ENCODE assay signal across 2 cellular contexts in the genomic region with DNA sequence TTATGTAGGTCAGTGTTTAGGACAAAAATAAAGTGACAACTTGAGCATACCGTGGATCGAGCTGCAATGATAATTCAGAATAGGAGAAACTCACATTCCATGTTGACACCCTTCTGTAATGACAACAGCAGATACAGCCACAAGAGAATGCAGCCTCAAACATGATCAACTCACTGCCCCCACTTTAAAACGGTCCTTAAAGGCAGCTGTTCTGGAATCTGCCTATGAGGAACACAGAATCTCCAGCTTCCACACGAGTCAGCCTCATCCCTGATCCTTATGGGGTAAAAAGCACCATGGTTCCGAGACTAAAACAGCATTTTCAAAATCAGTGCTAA.
TF ChIP-seq lines count a peak whose summit lies in the region.

No MANE protein-coding gene starts in this region.

TF ChIP-seq in SK-N-SH, 30 proteins besides CTCF, POLR2A, EP300 and RAD21 (continued from another document):
- TF ChIP-seq TAF1 (IDR thresholded peaks at IDR 0.05; ENCODE audit: borderline replicate concordance, low read depth, low read length) (no peak), TEAD4 (IDR thresholded peaks at IDR 0.05; ENCODE audit: borderline replicate concordance, insufficient read depth) (no peak), GABPA (IDR thresholded peaks at IDR 0.05; ENCODE audit: low read depth) (no peak)

TF ChIP-seq in SK-N-SH treated with all-trans-retinoic acid at 6 μM for 48 hours, 23 proteins besides CTCF, POLR2A, EP300 and RAD21 (continued from another document):
- TF ChIP-seq, protein P1, sequence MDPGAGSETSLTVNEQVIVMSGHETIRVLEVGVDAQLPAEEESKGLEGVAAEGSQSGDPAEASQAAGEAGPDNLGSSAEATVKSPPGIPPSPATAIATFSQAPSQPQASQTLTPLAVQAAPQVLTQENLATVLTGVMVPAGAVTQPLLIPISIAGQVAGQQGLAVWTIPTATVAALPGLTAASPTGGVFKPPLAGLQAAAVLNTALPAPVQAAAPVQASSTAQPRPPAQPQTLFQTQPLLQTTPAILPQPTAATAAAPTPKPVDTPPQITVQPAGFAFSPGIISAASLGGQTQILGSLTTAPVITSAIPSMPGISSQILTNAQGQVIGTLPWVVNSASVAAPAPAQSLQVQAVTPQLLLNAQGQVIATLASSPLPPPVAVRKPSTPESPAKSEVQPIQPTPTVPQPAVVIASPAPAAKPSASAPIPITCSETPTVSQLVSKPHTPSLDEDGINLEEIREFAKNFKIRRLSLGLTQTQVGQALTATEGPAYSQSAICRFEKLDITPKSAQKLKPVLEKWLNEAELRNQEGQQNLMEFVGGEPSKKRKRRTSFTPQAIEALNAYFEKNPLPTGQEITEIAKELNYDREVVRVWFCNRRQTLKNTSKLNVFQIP (CRISPR knock-in tag; IDR thresholded peaks at IDR 0.05; ENCODE audit: borderline replicate concordance, low read depth) = no peak
- TF ChIP-seq GLIS3 (CRISPR knock-in tag; IDR thresholded peaks at IDR 0.05) (no peak), ISL1 (CRISPR knock-in tag; IDR thresholded peaks at IDR 0.05) (no peak), PPARA (CRISPR knock-in tag; IDR thresholded peaks at IDR 0.05; ENCODE audit: borderline replicate concordance) (no peak), ARNTL (CRISPR knock-in tag; IDR thresholded peaks at IDR 0.05; ENCODE audit: borderline replicate concordance, low read depth) (no peak), TOX (CRISPR knock-in tag; IDR thresholded peaks at IDR 0.05; ENCODE audit: borderline replicate concordance) (no peak)
- TF ChIP-seq, protein P2, sequence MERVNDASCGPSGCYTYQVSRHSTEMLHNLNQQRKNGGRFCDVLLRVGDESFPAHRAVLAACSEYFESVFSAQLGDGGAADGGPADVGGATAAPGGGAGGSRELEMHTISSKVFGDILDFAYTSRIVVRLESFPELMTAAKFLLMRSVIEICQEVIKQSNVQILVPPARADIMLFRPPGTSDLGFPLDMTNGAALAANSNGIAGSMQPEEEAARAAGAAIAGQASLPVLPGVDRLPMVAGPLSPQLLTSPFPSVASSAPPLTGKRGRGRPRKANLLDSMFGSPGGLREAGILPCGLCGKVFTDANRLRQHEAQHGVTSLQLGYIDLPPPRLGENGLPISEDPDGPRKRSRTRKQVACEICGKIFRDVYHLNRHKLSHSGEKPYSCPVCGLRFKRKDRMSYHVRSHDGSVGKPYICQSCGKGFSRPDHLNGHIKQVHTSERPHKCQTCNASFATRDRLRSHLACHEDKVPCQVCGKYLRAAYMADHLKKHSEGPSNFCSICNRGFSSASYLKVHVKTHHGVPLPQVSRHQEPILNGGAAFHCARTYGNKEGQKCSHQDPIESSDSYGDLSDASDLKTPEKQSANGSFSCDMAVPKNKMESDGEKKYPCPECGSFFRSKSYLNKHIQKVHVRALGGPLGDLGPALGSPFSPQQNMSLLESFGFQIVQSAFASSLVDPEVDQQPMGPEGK (CRISPR knock-in tag; IDR thresholded peaks at IDR 0.05; ENCODE audit: borderline replicate concordance) = no peak
- TF ChIP-seq, protein P3, sequence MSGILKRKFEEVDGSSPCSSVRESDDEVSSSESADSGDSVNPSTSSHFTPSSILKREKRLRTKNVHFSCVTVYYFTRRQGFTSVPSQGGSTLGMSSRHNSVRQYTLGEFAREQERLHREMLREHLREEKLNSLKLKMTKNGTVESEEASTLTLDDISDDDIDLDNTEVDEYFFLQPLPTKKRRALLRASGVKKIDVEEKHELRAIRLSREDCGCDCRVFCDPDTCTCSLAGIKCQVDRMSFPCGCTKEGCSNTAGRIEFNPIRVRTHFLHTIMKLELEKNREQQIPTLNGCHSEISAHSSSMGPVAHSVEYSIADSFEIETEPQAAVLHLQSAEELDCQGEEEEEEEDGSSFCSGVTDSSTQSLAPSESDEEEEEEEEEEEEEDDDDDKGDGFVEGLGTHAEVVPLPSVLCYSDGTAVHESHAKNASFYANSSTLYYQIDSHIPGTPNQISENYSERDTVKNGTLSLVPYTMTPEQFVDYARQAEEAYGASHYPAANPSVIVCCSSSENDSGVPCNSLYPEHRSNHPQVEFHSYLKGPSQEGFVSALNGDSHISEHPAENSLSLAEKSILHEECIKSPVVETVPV (CRISPR knock-in tag; IDR thresholded peaks at IDR 0.05) = no peak
- TF ChIP-seq, protein P4, sequence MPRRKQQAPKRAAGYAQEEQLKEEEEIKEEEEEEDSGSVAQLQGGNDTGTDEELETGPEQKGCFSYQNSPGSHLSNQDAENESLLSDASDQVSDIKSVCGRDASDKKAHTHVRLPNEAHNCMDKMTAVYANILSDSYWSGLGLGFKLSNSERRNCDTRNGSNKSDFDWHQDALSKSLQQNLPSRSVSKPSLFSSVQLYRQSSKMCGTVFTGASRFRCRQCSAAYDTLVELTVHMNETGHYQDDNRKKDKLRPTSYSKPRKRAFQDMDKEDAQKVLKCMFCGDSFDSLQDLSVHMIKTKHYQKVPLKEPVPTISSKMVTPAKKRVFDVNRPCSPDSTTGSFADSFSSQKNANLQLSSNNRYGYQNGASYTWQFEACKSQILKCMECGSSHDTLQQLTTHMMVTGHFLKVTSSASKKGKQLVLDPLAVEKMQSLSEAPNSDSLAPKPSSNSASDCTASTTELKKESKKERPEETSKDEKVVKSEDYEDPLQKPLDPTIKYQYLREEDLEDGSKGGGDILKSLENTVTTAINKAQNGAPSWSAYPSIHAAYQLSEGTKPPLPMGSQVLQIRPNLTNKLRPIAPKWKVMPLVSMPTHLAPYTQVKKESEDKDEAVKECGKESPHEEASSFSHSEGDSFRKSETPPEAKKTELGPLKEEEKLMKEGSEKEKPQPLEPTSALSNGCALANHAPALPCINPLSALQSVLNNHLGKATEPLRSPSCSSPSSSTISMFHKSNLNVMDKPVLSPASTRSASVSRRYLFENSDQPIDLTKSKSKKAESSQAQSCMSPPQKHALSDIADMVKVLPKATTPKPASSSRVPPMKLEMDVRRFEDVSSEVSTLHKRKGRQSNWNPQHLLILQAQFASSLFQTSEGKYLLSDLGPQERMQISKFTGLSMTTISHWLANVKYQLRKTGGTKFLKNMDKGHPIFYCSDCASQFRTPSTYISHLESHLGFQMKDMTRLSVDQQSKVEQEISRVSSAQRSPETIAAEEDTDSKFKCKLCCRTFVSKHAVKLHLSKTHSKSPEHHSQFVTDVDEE (CRISPR knock-in tag; IDR thresholded peaks at IDR 0.05) = no peak
